In genomic region chr11:83294208-83294607, GRCh38 we compare ENCODE assay signal across 21 cellular contexts. TPM values are rescaled to one million over a fixed set of nuclear protein-coding genes. Genes with fewer than 3 reads are reported as not detected.
A peak's percentile ranks its signal among the peaks of the same experiment; 100 is the strongest.
DNase-seq lines count a peak whose midpoint lies in the region; ATAC-seq, FAIRE-seq and TF ChIP-seq lines count a peak whose summit lies in the region.
"Had no signal": no experiment of that assay in that cellular context is flagged by ENCODE, and none has a peak within 500 bp of the region (broad histone marks: within the 10 kb centered on the region; RNA-seq: fewer than 3 reads in every experiment).

No MANE protein-coding gene starts in this region.

- TF ChIP-seq EP300 in HepG2 (IDR thresholded peaks at IDR 0.05; ENCODE audit: low read depth in 2 of 2, low read length in 2 of 2) (no peak), HepG2 (CRISPR knock-in tag; IDR thresholded peaks at IDR 0.05; ENCODE audit: borderline replicate concordance) (no peak), GM12878 (IDR thresholded peaks at IDR 0.05; ENCODE audit: borderline replicate concordance in 1 of 2, control insufficient read depth in 1 of 2, low read depth in 2 of 2, low read length in 2 of 2) (no peak)

- RAD21 ChIA-PET in GM12878 (lab: Charles Lee; ENCODE audit: unreplicated experiment): interaction anchor here (2.4 to 5.7 kb wide), 2 partner anchors 426 to 430 kb away, joined by 10 to 35 read pairs; no protein-coding TSS in a partner anchor

- H3K23ac ChIP-seq in mesendoderm (ENCODE audit: low read length): no peak overlapping the region

- H3K18ac ChIP-seq in mesendoderm (ENCODE audit: low read length): peak overlapping the region; percentile 56

- intact Hi-C loops in HepG2 (cut with micrococcal nuclease; ENCODE audit: unreplicated experiment) (no loop called here), right lobe of liver (cut with DNase I) (loop anchor here in 1 of 2 donors (5.0 to 10.0 kb wide), 2 partner anchors 431 to 523 kb away; no protein-coding TSS in a partner anchor), GM12878 (cut with micrococcal nuclease; ENCODE audit: unreplicated experiment) (no loop called here)

- no peak overlapping the region for H3K9ac ChIP-seq in HepG2 (ENCODE audit: insufficient read depth, low read depth, low read length)
- H3K9ac ChIP-seq in GM12878 (ENCODE audit: control insufficient read depth, insufficient read depth, low read length): no peak overlapping the region
- no peak overlapping the region for H3K9ac ChIP-seq in mesendoderm (ENCODE audit: low read length)
- H3K9ac ChIP-seq: KMS-11 had no signal

- H3K4me2 ChIP-seq in HepG2 (ENCODE audit: low read depth, low read length) (no peak overlapping the region), GM12878 (ENCODE audit: control insufficient read depth, insufficient read depth) (no peak overlapping the region), mesendoderm (ENCODE audit: low read length) (no peak overlapping the region)
- H3K4me2 ChIP-seq: KMS-11 had no signal

- no peak overlapping the region for H3K4ac ChIP-seq in mesendoderm (ENCODE audit: low read depth, low read length)

- POLR2A ChIA-PET in HepG2 (lab: Yijun Ruan, JAX) (interaction anchor here (1.9 kb wide), 1 partner anchor 8 kb away, joined by 4 read pairs; the partner anchor contains the start of gene CCDC90B), GM12878 (lab: Charles Lee) (interaction anchor here (1.3 kb wide), 1 partner anchor 10 kb away, joined by 3 read pairs; no protein-coding TSS in a partner anchor)

- H2BK5ac ChIP-seq in mesendoderm (ENCODE audit: low read length): no peak overlapping the region

- no TSS peak for BruUV-seq in HepG2 (replicated peaks; lab: Mats Ljungman, UMichigan)
- BruUV-seq in GM12878 (replicated peaks; lab: Mats Ljungman, UMichigan): no TSS peak

- H2BK15ac ChIP-seq in mesendoderm (replicated peaks; ENCODE audit: low read depth): no peak overlapping the region

- TF ChIP-seq RAD21 in HepG2 (CRISPR knock-in tag; IDR thresholded peaks at IDR 0.05): no peak
- no peak for TF ChIP-seq RAD21 in GM12878 (IDR thresholded peaks at IDR 0.05; ENCODE audit: insufficient read depth, low read depth, low read length)

- ATAC-seq in HepG2 (no peak), right lobe of liver (no peak), GM12878 (no peak), GM19397 (IDR thresholded peaks at IDR 0.05; ENCODE audit: unreplicated experiment) (no peak), GM19035 (IDR thresholded peaks at IDR 0.05; ENCODE audit: unreplicated experiment) (no peak)

- H2AK5ac ChIP-seq in mesendoderm (ENCODE audit: low read length): no peak overlapping the region

- H3K4me3 ChIP-seq in HepG2 (replicated peaks in 1 of 3; ENCODE audit: insufficient read depth in 1 of 3, low read depth in 2 of 3, low read length in 3 of 3): no peak overlapping the region
- no peak overlapping the region for H3K4me3 ChIP-seq in right lobe of liver
- no peak overlapping the region for H3K4me3 ChIP-seq in GM12878
- H3K4me3 ChIP-seq in mesendoderm (ENCODE audit: low read length): no peak overlapping the region

- CTCF ChIA-PET in HepG2 (lab: Yijun Ruan, JAX; ENCODE audit: low intra/inter-chr PET ratio, low total read pairs) (interaction anchor here (1.7 kb wide), 1 partner anchor 430 kb away, joined by 8 read pairs; no protein-coding TSS in a partner anchor), GM12878 (lab: Yijun Ruan, JAX) (interaction anchor here (0.7 to 7.3 kb wide), 4 partner anchors 14 to 522 kb away, joined by 3 to 61 read pairs (median 30); no protein-coding TSS in a partner anchor)

- WGBS in HepG2 (ENCODE audit: low lambda C conversion rate): 56% methylated on average over 4 of the region's 4 CpGs
- WGBS in right lobe of liver (ENCODE audit: insufficient coverage, low coverage, low lambda C conversion rate, missing lambda C conversion rate): 82% methylated on average over 3 of the region's 4 CpGs
- 70% methylated on average over 4 of the region's 4 CpGs for WGBS in GM12878 (ENCODE audit: insufficient coverage, insufficient replicate concordance, low lambda C conversion rate, missing lambda C conversion rate)
- WGBS in mesendoderm (ENCODE audit: extremely low coverage, insufficient coverage, low lambda C conversion rate): no CpG with 5 or more reads among the region's 4 CpGs

- TF ChIP-seq POLR2A in HepG2 (IDR thresholded peaks at IDR 0.05; ENCODE audit: insufficient read depth in 1 of 2, low read depth in 2 of 2, low read length in 2 of 2): no peak
- TF ChIP-seq POLR2A in right lobe of liver (IDR thresholded peaks at IDR 0.05): no peak
- TF ChIP-seq POLR2A in GM12878 (IDR thresholded peaks at IDR 0.05; ENCODE audit: low read depth, low read length): no peak

- FAIRE-seq in HepG2 (lab: Jason Lieb, UNC): no peak
- no peak for FAIRE-seq in GM12878 (lab: Jason Lieb, UNC)
- FAIRE-seq: H54 had no signal

- no peaks in the 10 kb centered on the region for H3K36me3 ChIP-seq in HepG2 (replicated peaks in 1 of 2; ENCODE audit: control insufficient read depth in 1 of 2, insufficient read depth in 2 of 2, low read length in 2 of 2)
- no peaks in the 10 kb centered on the region for H3K36me3 ChIP-seq in right lobe of liver
- H3K36me3 ChIP-seq in GM12878 (ENCODE audit: control insufficient read depth in 2 of 2, insufficient read depth in 2 of 2, low read length in 1 of 2): no peaks in the 10 kb centered on the region
- no peaks in the 10 kb centered on the region for H3K36me3 ChIP-seq in mesendoderm (ENCODE audit: control insufficient read depth, insufficient read depth, low read length)
- H3K36me3 ChIP-seq: BE2C had no signal

- no peak overlapping the region for H3K27ac ChIP-seq in HepG2 (ENCODE audit: extremely low read length, insufficient read depth, low read length)
- H3K27ac ChIP-seq in right lobe of liver: no peak overlapping the region
- H3K27ac ChIP-seq in GM12878 (ENCODE audit: control insufficient read depth, insufficient read depth): no peak overlapping the region
- no peak overlapping the region for H3K27ac ChIP-seq in mesendoderm (ENCODE audit: low read depth, low read length)
- H3K27ac ChIP-seq: KMS-11 had no signal

- SMC1A ChIA-PET in GM12878 (lab: Charles Lee; ENCODE audit: uncharacterized antibody, unreplicated experiment): interaction anchor here (0.8 kb wide), 2 partner anchors 13 to 76 kb away, joined by 3 read pairs; no protein-coding TSS in a partner anchor

- H3K79me2 ChIP-seq in HepG2 (ENCODE audit: insufficient read depth, low read length): no peaks in the 10 kb centered on the region
- H3K79me2 ChIP-seq in GM12878 (ENCODE audit: control insufficient read depth, insufficient read depth, low read length): no peaks in the 10 kb centered on the region
- no peaks in the 10 kb centered on the region for H3K79me2 ChIP-seq in mesendoderm (ENCODE audit: control insufficient read depth, insufficient read depth, low read length)

- H3K27me3 ChIP-seq in HepG2 (ENCODE audit: control insufficient read depth in 1 of 2, insufficient read depth in 2 of 2, low read length in 2 of 2) (no peaks in the 10 kb centered on the region), right lobe of liver (no peaks in the 10 kb centered on the region), GM12878 (replicated peaks in 1 of 2; ENCODE audit: control insufficient read depth in 2 of 2, insufficient read depth in 2 of 2, low read length in 1 of 2) (no peaks in the 10 kb centered on the region), mesendoderm (ENCODE audit: insufficient read depth, low read length, poor library complexity) (no peaks in the 10 kb centered on the region)
- H3K27me3 ChIP-seq: BE2C had no signal

- no peaks in the 10 kb centered on the region for H3K4me1 ChIP-seq in HepG2 (ENCODE audit: insufficient read depth, low read length)
- H3K4me1 ChIP-seq in right lobe of liver: peaks cover 0 to 3% (median 0%) of the 10 kb centered on the region in 4 donors
- peaks cover 5% of the 10 kb centered on the region; the same call in 1 of the 2 replicates for H3K4me1 ChIP-seq in GM12878 (ENCODE audit: control insufficient read depth, insufficient read depth, low read length)
- H3K4me1 ChIP-seq in mesendoderm (ENCODE audit: control insufficient read depth, low read depth, low read length): peaks cover 14% of the 10 kb centered on the region
- H3K4me1 ChIP-seq: BE2C had no signal

- H3K56ac ChIP-seq in mesendoderm (ENCODE audit: low read length): no peak overlapping the region

- DNase-seq in HepG2 (ENCODE audit: low spot score): no peak
- DNase-seq in right lobe of liver: no peak
- DNase-seq in GM12878 (ENCODE audit: low read depth, low spot score): no peak
- peak; percentile 28 for DNase-seq in mesendoderm
- DNase-seq in Ammon's horn (ENCODE audit: low spot score): no peak
- DNase-seq: 8988T; BE2C; C1 segment of cervical spinal cord; CD4-positive, CD25-positive, alpha-beta regulatory T cell; CD8-positive, alpha-beta memory T cell; COR-L47; DMS 273 treated with DMSO at 0.1 percent for 48 hours; DMS53; DND-41; EL; HCEC 1CT; HFFc6 had no signal

- H3K79me1 ChIP-seq in mesendoderm (ENCODE audit: low read length): no peaks in the 10 kb centered on the region

- no peak overlapping the region for H4K8ac ChIP-seq in mesendoderm (ENCODE audit: low read depth, low read length)

- H2AFZ ChIP-seq in HepG2 (ENCODE audit: low read length) (no peak overlapping the region), GM12878 (ENCODE audit: control insufficient read depth, low read depth, low read length) (no peak overlapping the region)

- TF ChIP-seq CTCF in HepG2 (CRISPR knock-in tag; IDR thresholded peaks at IDR 0.05) (no peak), right lobe of liver (IDR thresholded peaks at IDR 0.05) (no peak), GM12878 (IDR thresholded peaks at IDR 0.05 in 2 of 3, conservative IDR thresholded peaks at IDR 0.05 in 1 of 3; ENCODE audit: control insufficient read depth in 2 of 3, extremely low read depth in 1 of 3, insufficient read depth in 1 of 3, low read depth in 3 of 3, low read length in 3 of 3) (no peak)

- H3K9me3 ChIP-seq in HepG2 (ENCODE audit: low read length) (no peaks in the 10 kb centered on the region), right lobe of liver (no peaks in the 10 kb centered on the region), GM12878 (replicated peaks; ENCODE audit: control insufficient read depth, insufficient read depth, low read length) (no peaks in the 10 kb centered on the region)
- H3K9me3 ChIP-seq: BE2C had no signal

- no peak overlapping the region for H4K5ac ChIP-seq in mesendoderm (ENCODE audit: low read length)

- H2BK120ac ChIP-seq in mesendoderm (ENCODE audit: low read depth, low read length): no peak overlapping the region

- no peaks in the 10 kb centered on the region for H4K20me1 ChIP-seq in HepG2 (ENCODE audit: insufficient read depth, low read length)
- H4K20me1 ChIP-seq in GM12878 (ENCODE audit: control insufficient read depth, insufficient read depth): no peaks in the 10 kb centered on the region

- in situ Hi-C loops in HepG2 (cut with HindIII; ENCODE audit: extremely low pct_ligation_motif_present, low pct_unique_long_range_greater_than_20kb): loop anchor here (5.0 to 10.0 kb wide), 2 partner anchors 421 to 528 kb away; no protein-coding TSS in a partner anchor
- in situ Hi-C loops in GM12878 (cut with MboI): no loop called here

RNA-seq across cellular contexts. Expression of gene CCDC90B, which starts 8.0 kb away (rescaled TPM):
- total RNA-seq in HepG2 (2016; rRNA removed; fragmentation: Illumina TruSeq; extraction: Trizol) (46.1 and 56.3 TPM in 2 replicates), right lobe of liver (10 to 100 TPM; 16.8 to 29.0 (median 18.1) TPM), GM12878 (2014; rRNA removed) (42.3 and 44.3 TPM in 2 replicates), GM12878 (2014; rRNA removed; fragmentation: Illumina TruSeq; extraction: Trizol) (60.2 and 64.5 TPM in 2 replicates), GM12878 (2021) (28.7 and 33.2 TPM in 2 replicates)
- total RNA-seq in HepG2 (2016; cell fraction: cytosol; rRNA removed; fragmentation: Illumina TruSeq; extraction: Trizol; ENCODE audit: low read depth): 35.5 and 36.0 TPM in 2 replicates
- total RNA-seq in HepG2 (2016; cell fraction: insoluble cytoplasmic fraction; rRNA removed; fragmentation: Illumina TruSeq; extraction: Trizol): 45.8 and 59.6 TPM in 2 replicates
- total RNA-seq in HepG2 (2016; cell fraction: membrane; rRNA removed; fragmentation: Illumina TruSeq; extraction: Trizol): 61.0 and 63.3 TPM in 2 replicates
- total RNA-seq in HepG2 (2016; cell fraction: nucleus; rRNA removed; fragmentation: Illumina TruSeq; extraction: Trizol): 29.1 and 29.5 TPM in 2 replicates
- polyA plus RNA-seq in HepG2 (2011; rRNA removed) (15.2 and 17.1 TPM in 2 replicates), GM12878 (2011; rRNA removed) (40.9 and 66.3 TPM in 2 replicates), GM12878 (2014; fragmentation: Illumina TruSeq; extraction: Trizol) (58.2 and 76.2 TPM in 2 replicates), GM12878 (2014; fragmentation: Nextera tagmentation; extraction: Ambion mirVana) (10 to 100 TPM; 76.2 to 82.8 TPM), GM12878 (2014; rRNA removed) (46.7 and 48.3 TPM in 2 replicates), GM12878 (2016; fragmentation: Nextera tagmentation; extraction: Ambion mirVana) (10 to 100 TPM; 85.0 to 91.5 TPM)
- polyA plus RNA-seq in HepG2 (2011; cell fraction: cytosol; rRNA removed): 12.4 and 15.3 TPM in 2 replicates
- polyA plus RNA-seq in HepG2 (2011; cell fraction: nucleus; rRNA removed): 10.5 and 14.2 TPM in 2 replicates
- 20.7 and 28.8 TPM in 2 replicates for polyA plus RNA-seq in HepG2 (2012)
- 28.9 and 42.1 TPM in 2 replicates for polyA plus RNA-seq in HepG2 (2016; cell fraction: cytosol; fragmentation: Illumina TruSeq; extraction: Trizol; ENCODE audit: low read depth)
- polyA plus RNA-seq in HepG2 (2016; cell fraction: insoluble cytoplasmic fraction; fragmentation: Illumina TruSeq; extraction: Trizol; ENCODE audit: low read depth): 53.4 and 61.7 TPM in 2 replicates
- polyA plus RNA-seq in HepG2 (2016; cell fraction: membrane; fragmentation: Illumina TruSeq; extraction: Trizol; ENCODE audit: low read depth): 48.5 and 53.2 TPM in 2 replicates
- 35.9 and 38.0 TPM in 2 replicates for polyA plus RNA-seq in HepG2 (2016; cell fraction: nucleus; fragmentation: Illumina TruSeq; extraction: Trizol; ENCODE audit: insufficient read depth, low read depth)
- polyA minus RNA-seq in HepG2 (2011; rRNA and poly(A)+ RNA removed; ENCODE audit: low replicate concordance): 21.0 and 28.5 TPM in 2 replicates
- polyA minus RNA-seq in HepG2 (2011; cell fraction: cytosol; rRNA and poly(A)+ RNA removed): 13.6 and 16.4 TPM in 2 replicates
- 56.9 and 58.7 TPM in 2 replicates for polyA minus RNA-seq in HepG2 (2011; cell fraction: nucleus; rRNA and poly(A)+ RNA removed)
- total RNA-seq in GM12878 (2013; cell fraction: nucleolus; rRNA removed): 51.3 and 57.7 TPM in 2 replicates
- 22.3 TPM for polyA plus RNA-seq in GM12878 (2011; ENCODE audit: low read depth)
- polyA plus RNA-seq in GM12878 (2011; cell fraction: cytosol; rRNA removed): 16.2 and 19.0 TPM in 2 replicates
- polyA plus RNA-seq in GM12878 (2011; cell fraction: nucleus; rRNA removed): 22.4 and 24.9 TPM in 2 replicates
- 32.5 and 42.7 TPM in 2 replicates for polyA plus RNA-seq in GM12878 (2012)
- 19.0 and 25.8 TPM in 2 replicates for polyA minus RNA-seq in GM12878 (2011; rRNA and poly(A)+ RNA removed)
- polyA minus RNA-seq in GM12878 (2011; cell fraction: cytosol; rRNA and poly(A)+ RNA removed): 12.0 and 18.4 TPM in 2 replicates
- 38.0 and 57.7 TPM in 2 replicates for polyA minus RNA-seq in GM12878 (2011; cell fraction: nucleus; rRNA and poly(A)+ RNA removed)
- 93.8 TPM for polyA plus RNA-seq in mesendoderm (2013, experiment 1 of 2)
- polyA plus RNA-seq in mesendoderm (2013, experiment 2 of 2): 92.8 TPM
